Comparison of ENCODE assay signal across 8 cellular contexts in genomic region chr17:78979780-78980623, GRCh38. TPM values are rescaled to one million over a fixed set of nuclear protein-coding genes. Genes with fewer than 3 reads are reported as not detected.
DNase-seq lines count a peak whose midpoint lies in the region; ATAC-seq and TF ChIP-seq lines count a peak whose summit lies in the region.

TSS of gene LGALS3BP (minus strand) at chr17:78979923. CDS start at chr17:78977191, 2,732 bp downstream.

- H3K27me3 ChIP-seq in DND-41 (ENCODE audit: insufficient read depth, low read length, poor library complexity) (no peaks in the 10 kb centered on the region), endodermal cell (ENCODE audit: control insufficient read depth, insufficient read depth, low read length, poor library complexity, severe bottlenecking) (no peaks in the 10 kb centered on the region)

- H3K9me3 ChIP-seq in DND-41 (ENCODE audit: insufficient read depth, low read length, severe bottlenecking) (no peaks in the 10 kb centered on the region), endodermal cell (ENCODE audit: control insufficient read depth, low read length) (no peaks in the 10 kb centered on the region)

- peaks cover 29% of the 10 kb centered on the region for H3K36me3 ChIP-seq in DND-41 (ENCODE audit: insufficient read depth, low read length)
- H3K36me3 ChIP-seq in endodermal cell (ENCODE audit: control insufficient read depth, insufficient read depth, low read length): no peaks in the 10 kb centered on the region

- peaks cover 18% of the 10 kb centered on the region for H3K4me1 Mint-ChIP-seq in endodermal cell
- peaks cover 17% of the 10 kb centered on the region for H3K4me1 Mint-ChIP-seq in memory B cell

- H3K27ac Mint-ChIP-seq in endodermal cell (peak within 1 kb of the TSS; percentile 36), memory B cell (no peak within 1 kb of the TSS)

- H3K4me1 ChIP-seq in DND-41 (ENCODE audit: insufficient read depth, low read length) (peaks cover 37% of the 10 kb centered on the region), endodermal cell (ENCODE audit: control insufficient read depth, insufficient read depth, low read length) (peaks cover 3% of the 10 kb centered on the region)

- H3K4me3 ChIP-seq in DND-41 (ENCODE audit: low read depth in 1 of 2, low read length in 2 of 2) (peak within 1 kb of the TSS; percentile 34 to 68; a peak in 3 of 4 replicates), endodermal cell (ENCODE audit: low read length) (no peak within 1 kb of the TSS)

- DNase-seq in DND-41 (peak; percentile 81), NCI-H1930 (lab: John Stamatoyannopoulos, UW) (peak; percentile 16 to 18), endodermal cell (peak; percentile 86), memory B cell (ENCODE audit: low spot score in 2 of 2) (no peak), substantia nigra (lab: John Stamatoyannopoulos, UW) (peak in 48 of 49 donors; percentile 36 to 95 (median 73))
- peak; percentile 24 for DNase-seq in activated CD4-positive, alpha-beta T cell treated with anti-CD3 and anti-CD28 coated beads, Interleukin-2, amount 50 U/mL, for 1 hour

- H3K4me2 ChIP-seq in DND-41 (ENCODE audit: insufficient read depth, low read length): peak within 1 kb of the TSS; percentile 96

- no peak within 1 kb of the TSS for H3K4me3 Mint-ChIP-seq in endodermal cell
- peak within 1 kb of the TSS; percentile 29 for H3K4me3 Mint-ChIP-seq in memory B cell

- TF ChIP-seq CTCF in DND-41 (IDR thresholded peaks at IDR 0.05; ENCODE audit: borderline replicate concordance, extremely low read depth, low read length, poor library complexity, severe bottlenecking) (peak; percentile 5), endodermal cell (conservative IDR thresholded peaks at IDR 0.05) (no peak)

- peak within 1 kb of the TSS; percentile 55 for H3K9ac ChIP-seq in DND-41 (ENCODE audit: low read depth, low read length)
- H3K9ac ChIP-seq in endodermal cell (ENCODE audit: extremely low read depth, low read length, poor library complexity, severe bottlenecking): no peak within 1 kb of the TSS

- H4K20me1 ChIP-seq in DND-41 (ENCODE audit: insufficient read depth, low read length): peaks cover 11% of the 10 kb centered on the region; the same call in 1 of the 2 replicates

- H3K27me3 Mint-ChIP-seq in endodermal cell (ENCODE audit: insufficient read depth) (no peaks in the 10 kb centered on the region), memory B cell (peaks cover 1% of the 10 kb centered on the region)

- H3K9me3 Mint-ChIP-seq in endodermal cell (no peaks in the 10 kb centered on the region), memory B cell (no peaks in the 10 kb centered on the region)

- WGBS in endodermal cell (ENCODE audit: insufficient coverage in 1 of 2, insufficient read length in 1 of 2), 2 experiments: 79 to 81% methylated on average over 16 of the region's 16 CpGs

- H3K27ac ChIP-seq in DND-41 (ENCODE audit: low read length) (peak within 1 kb of the TSS; percentile 78), endodermal cell (ENCODE audit: low read depth, low read length) (peak within 1 kb of the TSS; percentile 44), substantia nigra (ENCODE audit: low read depth, low read length, poor library complexity, severe bottlenecking) (peak within 1 kb of the TSS; percentile 92)

- H2AFZ ChIP-seq in DND-41 (ENCODE audit: low read depth, low read length): peak within 1 kb of the TSS; percentile 74

- ATAC-seq in DND-41 (ENCODE audit: insufficient read depth, low read depth): peak; percentile 95
- peak; percentile 24 for ATAC-seq in memory B cell (ENCODE audit: low read depth)
- ATAC-seq in GM18858 (IDR thresholded peaks at IDR 0.05; ENCODE audit: unreplicated experiment): no peak
- no peak for ATAC-seq in HG02884 (IDR thresholded peaks at IDR 0.05; ENCODE audit: unreplicated experiment)

- peaks cover 42% of the 10 kb centered on the region for H3K79me2 ChIP-seq in DND-41 (ENCODE audit: insufficient read depth, low read length)

- H3K36me3 Mint-ChIP-seq in endodermal cell (ENCODE audit: low read depth): no peaks in the 10 kb centered on the region
- no peaks in the 10 kb centered on the region for H3K36me3 Mint-ChIP-seq in memory B cell

RNA-seq across cellular contexts. Expression of gene LGALS3BP, which starts in this region (rescaled TPM):
- total RNA-seq in endodermal cell: 10 to 100 TPM; 23.3 to 71.4 TPM
- polyA plus RNA-seq in endodermal cell (2013, experiment 1 of 2): 51.4 TPM
- polyA plus RNA-seq in endodermal cell (2013, experiment 2 of 2): 47.9 TPM

Comparison
In these comparisons a context has a peak if more than half of its experiments do, and no peak if none do; other contexts are left out.
1. ATAC-seq: peak in DND-41 (single experiment) and memory B cell (single experiment); none in GM18858 (single experiment) and HG02884 (single experiment).
2. DNase-seq: peak in DND-41 (single experiment), NCI-H1930 (2 of 2), activated CD4-positive, alpha-beta T cell treated with anti-CD3 and anti-CD28 coated beads, Interleukin-2, amount 50 U/mL, for 1 hour (single experiment), endodermal cell (single experiment) and substantia nigra (48 of 49); none in memory B cell (0 of 2).
3. Peak in every context shown above with its lines, with median percentiles within 50 percentile points of each other: H3K27ac ChIP-seq.